Comparison of ENCODE assay signal across 7 cellular contexts in genomic region chr18:48408111-48408726, GRCh38. TPM values are rescaled to one million over a fixed set of nuclear protein-coding genes. Genes with fewer than 3 reads are reported as not detected.
DNase-seq lines count a peak whose midpoint lies in the region; ATAC-seq, FAIRE-seq and TF ChIP-seq lines count a peak whose summit lies in the region.

No MANE protein-coding gene starts in this region.

- H3K9me3 ChIP-seq in HUES6 (ENCODE audit: control insufficient read depth, insufficient read depth, low read depth, low read length) (no peaks in the 10 kb centered on the region), keratinocyte (ENCODE audit: control insufficient read depth, low read depth, low read length) (no peaks in the 10 kb centered on the region)

- H3K4me3 Mint-ChIP-seq in activated naive CD8-positive, alpha-beta T cell treated with anti-CD3 and anti-CD28 coated beads for 36 hours, result peak overlapping the region; percentile 72

- no peaks in the 10 kb centered on the region for H3K9me1 ChIP-seq in keratinocyte (ENCODE audit: control insufficient read depth, extremely low read depth, insufficient read depth, low read length)

- H3K4me1 ChIP-seq in HUES6 (ENCODE audit: control insufficient read depth, insufficient read depth, low read length), result peaks cover 28% of the 10 kb centered on the region
- peaks cover 24% of the 10 kb centered on the region for H3K4me1 ChIP-seq in keratinocyte (ENCODE audit: control insufficient read depth, extremely low read depth, insufficient read depth, low read length)

- H3K4me2 ChIP-seq in keratinocyte (ENCODE audit: control insufficient read depth, extremely low read depth, insufficient read depth, low read depth, low read length), result peak overlapping the region; percentile 77

- H3K79me2 ChIP-seq in keratinocyte (ENCODE audit: control insufficient read depth, insufficient read depth, low read length), result no peaks in the 10 kb centered on the region

- dilution Hi-C loops in keratinocyte (cut with MboI; ENCODE audit: extremely low pct_ligation_motif_present, low sequenced_read_pairs), result no loop called here

- no peak overlapping the region for H3K27ac ChIP-seq in HUES6 (ENCODE audit: low read depth, low read length)
- H3K27ac ChIP-seq in keratinocyte (ENCODE audit: control insufficient read depth, insufficient read depth, low read length), result no peak overlapping the region

- FAIRE-seq in keratinocyte (lab: Jason Lieb, UNC), result peak; percentile 46

- no peak for DNase-seq in activated naive CD8-positive, alpha-beta T cell treated with anti-CD3 and anti-CD28 coated beads for 36 hours
- no peak for DNase-seq in keratinocyte (ENCODE audit: low read depth, low spot score)
- DNase-seq in stimulated activated naive CD8-positive, alpha-beta T cell treated with anti-CD3 and anti-CD28 coated beads, Interleukin-15, Interleukin-2, amounts not matched to agents 100 U/mL and 50 U/mL, for 24 hours, result peak; percentile 6
- no peak for DNase-seq in kidney glomerular epithelial cell (lab: John Stamatoyannopoulos, UW)

- ATAC-seq in stimulated activated naive CD8-positive, alpha-beta T cell treated with anti-CD3 and anti-CD28 coated beads, Interleukin-15, Interleukin-2, amounts not matched to agents 100 U/mL and 50 U/mL, for 24 hours, result no peak
- no peak for ATAC-seq in GM19452 (IDR thresholded peaks at IDR 0.05; ENCODE audit: unreplicated experiment)
- no peak for ATAC-seq in GM21423 (IDR thresholded peaks at IDR 0.05; ENCODE audit: unreplicated experiment)

- peaks cover 80% of the 10 kb centered on the region for H3K27me3 ChIP-seq in HUES6 (ENCODE audit: control insufficient read depth, insufficient read depth, low read length)
- H3K27me3 ChIP-seq in keratinocyte (ENCODE audit: control insufficient read depth, extremely low read depth, insufficient read depth, low read length), result peaks cover 25% of the 10 kb centered on the region

- H3K36me3 ChIP-seq in HUES6 (ENCODE audit: control insufficient read depth, insufficient read depth, low read length) (no peaks in the 10 kb centered on the region), keratinocyte (ENCODE audit: control insufficient read depth in 2 of 2, extremely low read depth in 1 of 2, insufficient read depth in 2 of 2, low read length in 2 of 2) (no peaks in the 10 kb centered on the region)

- H3K4me1 Mint-ChIP-seq in activated naive CD8-positive, alpha-beta T cell treated with anti-CD3 and anti-CD28 coated beads for 36 hours, result peaks cover 6% of the 10 kb centered on the region

- H3K36me3 Mint-ChIP-seq in activated naive CD8-positive, alpha-beta T cell treated with anti-CD3 and anti-CD28 coated beads for 36 hours, result no peaks in the 10 kb centered on the region

- no peaks in the 10 kb centered on the region for H4K20me1 ChIP-seq in keratinocyte (ENCODE audit: control insufficient read depth, extremely low read depth, insufficient read depth, low read length)

- no peak overlapping the region for H3K9ac ChIP-seq in HUES6 (ENCODE audit: low read length)
- H3K9ac ChIP-seq in keratinocyte (ENCODE audit: control insufficient read depth, extremely low read depth, insufficient read depth, low read length), result no peak overlapping the region

- peaks cover under 1% of the 10 kb centered on the region for H3K9me3 Mint-ChIP-seq in activated naive CD8-positive, alpha-beta T cell treated with anti-CD3 and anti-CD28 coated beads for 36 hours

- H3K4me3 ChIP-seq in HUES6 (ENCODE audit: low read depth, low read length), result peak overlapping the region; percentile 86
- H3K4me3 ChIP-seq in keratinocyte (ENCODE audit: control insufficient read depth in 2 of 3, extremely low read depth in 1 of 3, insufficient read depth in 2 of 3, low read depth in 1 of 3, low read length in 3 of 3), result peak overlapping the region; percentile 14 to 58 (median 19)

- H2AFZ ChIP-seq in keratinocyte (ENCODE audit: control insufficient read depth, low read length), result peak overlapping the region; percentile 24

- no peak for TF ChIP-seq CTCF in keratinocyte (optimal IDR thresholded peaks at IDR 0.05 in 1 of 3, IDR thresholded peaks at IDR 0.05 in 1 of 3, conservative IDR thresholded peaks at IDR 0.05 in 1 of 3; ENCODE audit: extremely low read depth in 1 of 3, insufficient read depth in 2 of 3, low read length in 3 of 3)

- H3K27ac Mint-ChIP-seq in activated naive CD8-positive, alpha-beta T cell treated with anti-CD3 and anti-CD28 coated beads for 36 hours, result no peak overlapping the region

- H3K27me3 Mint-ChIP-seq in activated naive CD8-positive, alpha-beta T cell treated with anti-CD3 and anti-CD28 coated beads for 36 hours, result peaks cover 76% of the 10 kb centered on the region

RNA-seq across cellular contexts. Expression of gene ZBTB7C, which starts 1.0 kb away (rescaled TPM):
- total RNA-seq in activated naive CD8-positive, alpha-beta T cell treated with anti-CD3 and anti-CD28 coated beads for 36 hours, result not detected
- polyA plus RNA-seq in keratinocyte, result 0.15 to 0.77 TPM (median 0.58 TPM) in 3 replicates
- 0.76 TPM for polyA plus RNA-seq in keratinocyte (2011; ENCODE audit: low read depth)
- polyA plus RNA-seq in keratinocyte (2011; cell fraction: cytosol; rRNA removed), result 0.28 and 0.30 TPM in 2 replicates
- 0.72 and 1.1 TPM in 2 replicates for polyA plus RNA-seq in keratinocyte (2011; cell fraction: nucleus; rRNA removed)
- polyA plus RNA-seq in keratinocyte (2012; ENCODE audit: low replicate concordance), result 0.80 and 4.0 TPM in 2 replicates
- polyA minus RNA-seq in keratinocyte, result 0.22 to 0.66 TPM (median 0.62 TPM) in 3 replicates
- not detected for polyA minus RNA-seq in keratinocyte (2011; cell fraction: cytosol; rRNA and poly(A)+ RNA removed)
- 0.32 and 1.1 TPM in 2 replicates for polyA minus RNA-seq in keratinocyte (2011; cell fraction: nucleus; rRNA and poly(A)+ RNA removed)
